ENCODE assay signal across 13 cellular contexts in genomic region chr7:69603937-69604494, GRCh38. TPM values are rescaled to one million over a fixed set of nuclear protein-coding genes. Genes with fewer than 3 reads are reported as not detected.
DNase-seq lines count a peak whose midpoint lies in the region; ATAC-seq and TF ChIP-seq lines count a peak whose summit lies in the region.
"Had no signal": no experiment of that assay in that cellular context is flagged by ENCODE, and none has a peak within 500 bp of the region (broad histone marks: within the 10 kb centered on the region; RNA-seq: fewer than 3 reads in every experiment).

No MANE protein-coding gene starts in this region.

- no peak overlapping the region for H3K27ac ChIP-seq in colonic mucosa
- H3K27ac ChIP-seq in substantia nigra (ENCODE audit: low read depth, low read length, poor library complexity, severe bottlenecking): no peak overlapping the region
- H3K27ac ChIP-seq: parathyroid adenoma had no signal

- intact Hi-C loops in activated naive CD4-positive, alpha-beta T cell treated with anti-CD3 and anti-CD28 coated beads for 36 hours (cut with micrococcal nuclease): loop anchor here (5.0 kb wide), 1 partner anchor 133 kb away; no protein-coding TSS in a partner anchor
- intact Hi-C loops in colonic mucosa (cut with DNase I): no loop called here

- peaks cover 11% of the 10 kb centered on the region for H3K27me3 ChIP-seq in colonic mucosa

- H3K9ac ChIP-seq in colonic mucosa (ENCODE audit: low read depth in 2 of 2, low read length in 2 of 2): no peak overlapping the region
- H3K9ac ChIP-seq: parathyroid adenoma had no signal

- no peak overlapping the region for H3K4me3 Mint-ChIP-seq in activated naive CD4-positive, alpha-beta T cell treated with anti-CD3 and anti-CD28 coated beads for 36 hours
- H3K4me3 Mint-ChIP-seq in activated naive CD4-positive, alpha-beta T cell treated with anti-CD3 and anti-CD28 coated beads, Interleukin-2, amount 10 ng/mL, durations not matched to agents 7 days and 5 days: no peak overlapping the region
- H3K4me3 Mint-ChIP-seq: GM23338 had no signal

- TF ChIP-seq CTCF in colonic mucosa (IDR thresholded peaks at IDR 0.05): no peak

- DNase-seq in activated naive CD4-positive, alpha-beta T cell treated with anti-CD3 and anti-CD28 coated beads for 36 hours: peak; percentile 20
- no peak for DNase-seq in activated naive CD4-positive, alpha-beta T cell treated with anti-CD3 and anti-CD28 coated beads, Interleukin-2, amount 10 ng/mL, durations not matched to agents 7 days and 5 days
- DNase-seq in colonic mucosa (no peak), NCI-H526 (lab: John Stamatoyannopoulos, UW) (no peak), substantia nigra (lab: John Stamatoyannopoulos, UW) (no peak), SKM-1 (lab: John Stamatoyannopoulos, UW; ENCODE audit: unreplicated experiment) (no peak)
- DNase-seq: effector memory CD4-positive, alpha-beta T cell; islet precursor cell; NCI-H1048 had no signal

- ATAC-seq in GM21786 (IDR thresholded peaks at IDR 0.05; ENCODE audit: unreplicated experiment) (peak; percentile 78), HG03521 (IDR thresholded peaks at IDR 0.05; ENCODE audit: unreplicated experiment) (peak; percentile 47)
- ATAC-seq: GM23338 had no signal

- H3K27ac Mint-ChIP-seq in activated naive CD4-positive, alpha-beta T cell treated with anti-CD3 and anti-CD28 coated beads for 36 hours: no peak overlapping the region
- H3K27ac Mint-ChIP-seq in activated naive CD4-positive, alpha-beta T cell treated with anti-CD3 and anti-CD28 coated beads, Interleukin-2, amount 10 ng/mL, durations not matched to agents 7 days and 5 days: no peak overlapping the region
- H3K27ac Mint-ChIP-seq: GM23338 had no signal

- H3K4me1 ChIP-seq in colonic mucosa: no peaks in the 10 kb centered on the region

- no peaks in the 10 kb centered on the region for H3K9me3 Mint-ChIP-seq in activated naive CD4-positive, alpha-beta T cell treated with anti-CD3 and anti-CD28 coated beads for 36 hours
- no peaks in the 10 kb centered on the region for H3K9me3 Mint-ChIP-seq in activated naive CD4-positive, alpha-beta T cell treated with anti-CD3 and anti-CD28 coated beads, Interleukin-2, amount 10 ng/mL, durations not matched to agents 7 days and 5 days

- no peak overlapping the region for H3K4me3 ChIP-seq in colonic mucosa
- H3K4me3 ChIP-seq: GM23338 had no signal

- peaks cover 6% of the 10 kb centered on the region for H3K4me1 Mint-ChIP-seq in activated naive CD4-positive, alpha-beta T cell treated with anti-CD3 and anti-CD28 coated beads for 36 hours (ENCODE audit: low read depth)
- H3K4me1 Mint-ChIP-seq in activated naive CD4-positive, alpha-beta T cell treated with anti-CD3 and anti-CD28 coated beads, Interleukin-2, amount 10 ng/mL, durations not matched to agents 7 days and 5 days: peaks cover 7% of the 10 kb centered on the region

- H3K36me3 Mint-ChIP-seq in activated naive CD4-positive, alpha-beta T cell treated with anti-CD3 and anti-CD28 coated beads for 36 hours (ENCODE audit: low read depth): no peaks in the 10 kb centered on the region
- H3K36me3 Mint-ChIP-seq in activated naive CD4-positive, alpha-beta T cell treated with anti-CD3 and anti-CD28 coated beads, Interleukin-2, amount 10 ng/mL, durations not matched to agents 7 days and 5 days: no peaks in the 10 kb centered on the region

- H3K9me3 ChIP-seq in colonic mucosa: no peaks in the 10 kb centered on the region

- H3K27me3 Mint-ChIP-seq in activated naive CD4-positive, alpha-beta T cell treated with anti-CD3 and anti-CD28 coated beads for 36 hours (ENCODE audit: low read depth): peaks cover 10% of the 10 kb centered on the region
- peaks cover 13% of the 10 kb centered on the region for H3K27me3 Mint-ChIP-seq in activated naive CD4-positive, alpha-beta T cell treated with anti-CD3 and anti-CD28 coated beads, Interleukin-2, amount 10 ng/mL, durations not matched to agents 7 days and 5 days

- CTCF ChIA-PET in activated naive CD4-positive, alpha-beta T cell treated with anti-CD3 and anti-CD28 coated beads for 36 hours (lab: Charles Lee): interaction anchor here (0.7 kb wide), 1 partner anchor 1164 kb away, joined by 4 read pairs; no protein-coding TSS in a partner anchor
- CTCF ChIA-PET in activated naive CD4-positive, alpha-beta T cell treated with anti-CD3 and anti-CD28 coated beads, Interleukin-2, amount 10 ng/mL, durations not matched to agents 7 days and 5 days (lab: Charles Lee): no interaction called here

- H3K36me3 ChIP-seq in colonic mucosa: no peaks in the 10 kb centered on the region

RNA-seq across cellular contexts. Expression of gene AUTS2, which starts 5.7 kb away (rescaled TPM):
- 1 to 10 TPM in 1 of 2 experiments, under 1 TPM in 1; 0.79 to 1.1 TPM for total RNA-seq in activated naive CD4-positive, alpha-beta T cell treated with anti-CD3 and anti-CD28 coated beads for 36 hours
- 10 to 100 TPM; 39.8 to 42.3 TPM for total RNA-seq in colonic mucosa

Comparison
In these comparisons a context has a peak if more than half of its experiments do, and no peak if none do; other contexts are left out.
1. RNA of gene AUTS2, which starts 5.7 kb away (total RNA-seq): 39.8 to 42.3 TPM in colonic mucosa; 0.79 to 1.1 TPM in activated naive CD4-positive, alpha-beta T cell treated with anti-CD3 and anti-CD28 coated beads for 36 hours; every median in the first group is over 10 times any median in the second.